25 cellular contexts compared by ENCODE assay signal in the genomic region with DNA sequence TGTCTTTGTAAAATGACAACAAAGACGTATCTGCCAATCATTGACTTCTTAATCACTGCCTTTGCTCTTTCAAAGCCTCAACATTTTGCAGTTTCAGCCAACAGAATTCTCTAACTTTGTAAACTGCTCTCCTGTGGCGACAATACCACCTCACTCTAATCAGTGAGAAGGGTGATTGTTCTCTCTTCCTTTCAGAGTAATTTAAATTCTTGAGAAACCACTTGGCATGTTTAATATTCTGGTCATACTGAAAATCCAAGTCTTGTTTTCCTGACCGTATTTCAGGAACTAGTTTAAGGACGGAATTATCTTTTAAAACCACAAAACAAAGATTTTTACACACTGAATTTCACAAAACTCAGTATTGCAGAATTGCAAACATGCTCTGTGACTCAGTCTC. TPM values are rescaled to one million over a fixed set of nuclear protein-coding genes. Genes with fewer than 3 reads are reported as not detected.
DNase-seq lines count a peak whose midpoint lies in the region; ATAC-seq and TF ChIP-seq lines count a peak whose summit lies in the region.
"Had no signal": no experiment of that assay in that cellular context is flagged by ENCODE, and none has a peak within 500 bp of the region (broad histone marks: within the 10 kb centered on the region; RNA-seq: fewer than 3 reads in every experiment).

No MANE protein-coding gene starts in this region.

- ATAC-seq in IMR-90 (ENCODE audit: low read depth) = no peak
- no peak for ATAC-seq in HG02759 (IDR thresholded peaks at IDR 0.05; ENCODE audit: unreplicated experiment)
- ATAC-seq: heart left ventricle, left ventricle myocardium superior, upper lobe of right lung had no signal

- H2AK5ac ChIP-seq in IMR-90 (ENCODE audit: low read depth, low read length) = no peak overlapping the region

- POLR2A ChIA-PET in IMR-90 (lab: Charles Lee; ENCODE audit: unreplicated experiment) = no interaction called here

- H3K4me2 ChIP-seq in IMR-90 (ENCODE audit: low read depth, low read length) = peak overlapping the region; percentile 61; the same call in 1 of the 2 replicates
- H3K4me2 ChIP-seq: BLaER1 had no signal

- H3K4me1 ChIP-seq in IMR-90 (ENCODE audit: control insufficient read depth, insufficient read depth, low read length) = peaks cover 8% of the 10 kb centered on the region
- H3K4me1 ChIP-seq in iPS-20b (ENCODE audit: insufficient read depth, low read length) = peaks cover 53% of the 10 kb centered on the region
- H3K4me1 ChIP-seq: upper lobe of right lung had no signal

- peak overlapping the region; percentile 76; the same call in 1 of the 2 replicates for H2BK120ac ChIP-seq in IMR-90 (ENCODE audit: low read depth, low read length)

- in situ Hi-C loops in IMR-90 (cut with MboI; ENCODE audit: low sequenced_read_pairs) (no loop called here), astrocyte of the cerebellum (cut with HindIII; ENCODE audit: low sequenced_read_pairs) (no loop called here)

- H2BK5ac ChIP-seq in IMR-90 (ENCODE audit: low read depth, low read length, poor library complexity, severe bottlenecking) = no peak overlapping the region

- no peak overlapping the region for H2BK15ac ChIP-seq in IMR-90 (ENCODE audit: low read depth, low read length)

- H2BK20ac ChIP-seq in IMR-90 (ENCODE audit: low read depth, low read length) = peak overlapping the region; percentile 76; the same call in 1 of the 2 replicates

- H3K9ac ChIP-seq in IMR-90 (ENCODE audit: low read depth, low read length) (no peak overlapping the region), iPS-20b (ENCODE audit: low read depth, low read length) (peak overlapping the region; percentile 65)
- H3K9ac ChIP-seq: BLaER1 had no signal

- H3K27ac ChIP-seq in IMR-90 (ENCODE audit: insufficient read depth, low read length) (no peak overlapping the region), iPS-20b (ENCODE audit: low read length) (no peak overlapping the region)
- H3K27ac ChIP-seq: BLaER1, heart left ventricle, SJSA1, upper lobe of right lung, WERI-Rb-1 had no signal

- TF ChIP-seq POLR2A in IMR-90 (IDR thresholded peaks at IDR 0.05; ENCODE audit: low read depth, low read length) = no peak

- TF ChIP-seq CTCF in AG09309 (IDR thresholded peaks at IDR 0.05; ENCODE audit: control insufficient read depth, insufficient read depth, low read depth, low read length, missing control alignments) (no peak), IMR-90 (conservative IDR thresholded peaks at IDR 0.05; ENCODE audit: low read depth, low read length) (no peak), astrocyte of the cerebellum (IDR thresholded peaks at IDR 0.05; ENCODE audit: low read depth, low read length, missing control alignments) (no peak)

- H3K27me3 ChIP-seq in IMR-90 (ENCODE audit: control insufficient read depth, insufficient read depth, low read length) (no peaks in the 10 kb centered on the region), iPS-20b (ENCODE audit: insufficient read depth, low read length) (peaks cover 5% of the 10 kb centered on the region; the same call in 1 of the 2 replicates)
- H3K27me3 ChIP-seq: BLaER1, SJSA1 had no signal

- H3K23ac ChIP-seq in IMR-90 (ENCODE audit: low read depth, low read length) = peak overlapping the region; percentile 65; the same call in 1 of the 2 replicates

- no peak for TF ChIP-seq RAD21 in IMR-90 (IDR thresholded peaks at IDR 0.05; ENCODE audit: low read length)

- H3K4ac ChIP-seq in IMR-90 (ENCODE audit: low read depth, low read length) = no peak overlapping the region

- H3K4me3 ChIP-seq in AG09309 (ENCODE audit: control insufficient read depth, low read depth, low read length) (no peak overlapping the region), IMR-90 (ENCODE audit: insufficient read depth, low read depth, low read length) (no peak overlapping the region), astrocyte of the cerebellum (ENCODE audit: low read depth, low read length) (no peak overlapping the region), iPS-20b (ENCODE audit: low read length) (peak overlapping the region; percentile 23; the same call in 1 of the 2 replicates)
- H3K4me3 ChIP-seq: BLaER1, heart left ventricle, SJSA1, upper lobe of right lung had no signal

- no peaks in the 10 kb centered on the region for H4K20me1 ChIP-seq in IMR-90 (ENCODE audit: insufficient read depth, low read length)
- H4K20me1 ChIP-seq: BLaER1 had no signal

- no peak overlapping the region for H4K5ac ChIP-seq in IMR-90 (ENCODE audit: low read depth, low read length)

- CTCF ChIA-PET in IMR-90 (lab: Yijun Ruan, JAX) = no interaction called here

- H3K9me3 ChIP-seq in IMR-90 (ENCODE audit: control insufficient read depth, insufficient read depth, low read length) (no peaks in the 10 kb centered on the region), iPS-20b (ENCODE audit: insufficient read depth, low read depth, low read length) (no peaks in the 10 kb centered on the region)
- H3K9me3 ChIP-seq: BLaER1, heart left ventricle, SJSA1, upper lobe of right lung had no signal

- BruUV-seq in IMR-90 (replicated peaks; lab: Mats Ljungman, UMichigan) = no TSS peak

- peaks cover 0 to 3% of the 10 kb centered on the region in 2 experiments; a peak in 2 of 4 replicates for H3K79me1 ChIP-seq in IMR-90 (ENCODE audit: low read depth in 1 of 2, low read length in 2 of 2)

- H2AFZ ChIP-seq in IMR-90 (replicated peaks; ENCODE audit: low read length, poor library complexity) = no peak overlapping the region

- peak overlapping the region in 1 of 2 experiments; percentile 49; a peak in 1 of 4 replicates for H4K8ac ChIP-seq in IMR-90 (ENCODE audit: low read depth in 2 of 2, low read length in 2 of 2)

- DNase-seq in AG09309 (ENCODE audit: low read depth) = peak; percentile 23
- DNase-seq in IMR-90 = no peak
- peak; percentile 28 for DNase-seq in astrocyte of the cerebellum (ENCODE audit: low read depth)
- DNase-seq in cardiac septum (ENCODE audit: low spot score) = no peak
- DNase-seq in NCI-H1694 treated with DMSO at 0.1 percent for 48 hours (lab: John Stamatoyannopoulos, UW) = no peak
- DNase-seq in NCI-H2029 (lab: John Stamatoyannopoulos, UW) = no peak
- DNase-seq: activated CD4-positive, alpha-beta T cell treated with anti-CD3 and anti-CD28 coated beads, Interleukin-2, amount 50 U/mL, for 4 hours; anterior cingulate cortex; EL; heart left ventricle; HFFc6; left ventricle myocardium superior; NCI-H187; NCI-H226; T-helper 2 cell; upper lobe of right lung; WERI-Rb-1 had no signal

- WGBS in IMR-90 (ENCODE audit: extremely low coverage in 2 of 2, insufficient read length in 1 of 2), 2 experiments = no CpG with 5 or more reads among the region's 4 CpGs

- dilution Hi-C loops in IMR-90 (cut with HindIII; ENCODE audit: low sequenced_read_pairs, unreplicated experiment) = no loop called here

- no peak overlapping the region for H4K91ac ChIP-seq in IMR-90 (ENCODE audit: insufficient read depth, low read depth, low read length)

- no peak overlapping the region for H3K18ac ChIP-seq in IMR-90 (ENCODE audit: low read depth, low read length)

- H3K9me1 ChIP-seq in IMR-90 (ENCODE audit: insufficient read depth, low read length) = no peaks in the 10 kb centered on the region

- peak overlapping the region; percentile 30; the same call in 1 of the 2 replicates for H3K14ac ChIP-seq in IMR-90 (replicated peaks; ENCODE audit: low read depth, low read length)

- H3K36me3 ChIP-seq in IMR-90 (ENCODE audit: control insufficient read depth, insufficient read depth, low read length) (no peaks in the 10 kb centered on the region), iPS-20b (ENCODE audit: insufficient read depth, low read depth, low read length) (no peaks in the 10 kb centered on the region)
- H3K36me3 ChIP-seq: BLaER1, heart left ventricle, SJSA1, upper lobe of right lung, WERI-Rb-1 had no signal

- no peak overlapping the region for H2AK9ac ChIP-seq in IMR-90 (replicated peaks; ENCODE audit: low read depth, low read length, poor library complexity)

- intact Hi-C loops in IMR-90 (cut with micrococcal nuclease) = loop anchor here (5.0 kb wide), 1 partner anchor 367 kb away; a partner anchor contains a TSS
- intact Hi-C loops in cardiac septum (cut with DNase I) = no loop called here

- no peak overlapping the region for H3K56ac ChIP-seq in IMR-90 (ENCODE audit: extremely low read depth, insufficient read depth, low read length)

TF ChIP-seq in IMR-90, 13 proteins besides CTCF, POLR2A, EP300 and RAD21:
- TF ChIP-seq CHD1 (IDR thresholded peaks at IDR 0.05; ENCODE audit: low read depth, low read length) (no peak), FOS (IDR thresholded peaks at IDR 0.05; ENCODE audit: low read depth, low read length) (no peak), MAZ (IDR thresholded peaks at IDR 0.05; ENCODE audit: borderline replicate concordance, low read depth, low read length) (no peak), MXI1 (IDR thresholded peaks at IDR 0.05; ENCODE audit: borderline replicate concordance, low read depth, low read length) (no peak)
- TF ChIP-seq, protein P1, sequence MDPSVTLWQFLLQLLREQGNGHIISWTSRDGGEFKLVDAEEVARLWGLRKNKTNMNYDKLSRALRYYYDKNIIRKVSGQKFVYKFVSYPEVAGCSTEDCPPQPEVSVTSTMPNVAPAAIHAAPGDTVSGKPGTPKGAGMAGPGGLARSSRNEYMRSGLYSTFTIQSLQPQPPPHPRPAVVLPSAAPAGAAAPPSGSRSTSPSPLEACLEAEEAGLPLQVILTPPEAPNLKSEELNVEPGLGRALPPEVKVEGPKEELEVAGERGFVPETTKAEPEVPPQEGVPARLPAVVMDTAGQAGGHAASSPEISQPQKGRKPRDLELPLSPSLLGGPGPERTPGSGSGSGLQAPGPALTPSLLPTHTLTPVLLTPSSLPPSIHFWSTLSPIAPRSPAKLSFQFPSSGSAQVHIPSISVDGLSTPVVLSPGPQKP (IDR thresholded peaks at IDR 0.05; ENCODE audit: borderline replicate concordance, low read depth, low read length) = no peak
TF ChIP-seq in IMR-90: peak in this region for 0.

RNA-seq across cellular contexts. Expression of a gene that starts 5.2 kb away (rescaled TPM):
- total RNA-seq in IMR-90 (2012; rRNA removed) = 41.6 and 52.8 TPM in 2 replicates
- 56.2 and 66.6 TPM in 2 replicates for polyA plus RNA-seq in IMR-90 (2012; rRNA removed)
- polyA plus RNA-seq in IMR-90 (2012; cell fraction: cytosol; rRNA removed) = 21.1 and 24.5 TPM in 2 replicates
- 32.5 and 200 TPM in 2 replicates for polyA plus RNA-seq in IMR-90 (2012; cell fraction: nucleus; rRNA removed; ENCODE audit: low replicate concordance)
- 32.0 TPM for total RNA-seq in cardiac septum

RNA-seq across cellular contexts. Expression of a gene that starts 50.4 kb away (rescaled TPM):
- total RNA-seq in IMR-90 (2012; rRNA removed) (not detected in 2 replicates), cardiac septum (not detected)
- polyA plus RNA-seq in IMR-90 (2012; rRNA removed) = not detected in 2 replicates
- polyA plus RNA-seq in IMR-90 (2012; cell fraction: cytosol; rRNA removed) = not detected in 2 replicates
- polyA plus RNA-seq in IMR-90 (2012; cell fraction: nucleus; rRNA removed; ENCODE audit: low replicate concordance) = not detected in 2 replicates
- total RNA-seq: chondrocyte, fibroblast of lung, heart left ventricle, HFFc6, left ventricle myocardium superior, M059J, mucosa of gallbladder, upper lobe of right lung had no signal
- polyA plus RNA-seq: fibroblast of lung, heart left ventricle had no signal

RNA-seq across cellular contexts. Expression of a gene that starts 51.9 kb away (rescaled TPM):
- total RNA-seq in IMR-90 (2012; rRNA removed) = 11.7 and 17.5 TPM in 2 replicates
- 47.2 and 51.6 TPM in 2 replicates for polyA plus RNA-seq in IMR-90 (2012; rRNA removed)
- 16.1 and 25.1 TPM in 2 replicates for polyA plus RNA-seq in IMR-90 (2012; cell fraction: cytosol; rRNA removed)
- polyA plus RNA-seq in IMR-90 (2012; cell fraction: nucleus; rRNA removed; ENCODE audit: low replicate concordance) = 42.5 and 154 TPM in 2 replicates
- total RNA-seq in cardiac septum = 28.8 TPM

Comparison
In these comparisons a context has a peak if more than half of its experiments do, and no peak if none do; other contexts are left out.
1. DNase-seq: peak in AG09309 (single experiment) and astrocyte of the cerebellum (single experiment); none in IMR-90 (single experiment), cardiac septum (single experiment), NCI-H1694 treated with DMSO at 0.1 percent for 48 hours (single experiment) and NCI-H2029 (single experiment).